In the genomic region with DNA sequence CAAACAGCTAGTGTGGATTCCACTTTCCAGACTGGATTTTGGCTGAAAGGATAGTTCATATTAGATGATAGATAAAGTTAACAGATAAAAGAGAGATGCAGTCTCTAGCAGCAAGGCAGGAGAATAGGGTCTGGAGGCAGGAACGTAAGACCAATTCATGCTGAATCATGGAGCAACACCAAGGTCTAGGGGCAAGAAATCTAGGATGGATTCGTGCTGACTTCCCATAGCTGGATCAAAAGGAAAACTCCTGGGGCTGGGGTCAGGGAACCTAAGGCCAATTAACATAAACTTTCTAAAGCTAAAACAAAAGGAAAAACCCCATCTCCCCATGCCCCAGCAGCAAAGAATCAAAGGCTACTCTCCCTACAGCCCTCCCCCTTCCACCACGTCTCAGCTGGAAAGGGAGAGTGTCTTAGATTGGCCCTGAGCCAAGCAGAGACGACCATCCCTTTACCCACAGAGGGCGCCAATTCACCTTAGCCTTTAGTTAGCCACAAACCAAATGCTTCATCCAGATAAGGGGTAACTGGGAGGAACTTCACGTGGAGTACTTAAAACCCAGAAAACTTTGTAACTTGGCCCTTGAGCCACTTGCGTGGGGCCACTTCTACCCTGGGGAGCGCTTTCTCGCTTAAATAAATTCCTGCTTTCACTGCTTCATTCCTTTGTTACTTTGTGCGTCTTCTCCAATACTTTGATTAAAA, we compare ENCODE assay signal across 1 cellular context.
TF ChIP-seq lines count a peak whose summit lies in the region.

No MANE protein-coding gene starts in this region.

TF ChIP-seq in K562, 482 proteins besides CTCF, POLR2A, EP300 and RAD21 (continued from another document and continues in another):
- TF ChIP-seq SP1 (CRISPR knock-in tag; IDR thresholded peaks at IDR 0.05) (peak; percentile 57; the same call in 1 of the 2 replicates), PHTF2 (CRISPR knock-in tag; IDR thresholded peaks at IDR 0.05) (no peak), GTF3C2 (IDR thresholded peaks at IDR 0.05; ENCODE audit: borderline replicate concordance, extremely low read depth, insufficient read length) (no peak), SRSF9 (IDR thresholded peaks at IDR 0.05; ENCODE audit: borderline replicate concordance, low read depth, low read length) (no peak), ZFP30 (CRISPR knock-in tag; IDR thresholded peaks at IDR 0.05; ENCODE audit: borderline replicate concordance) (no peak), ZNF384 (IDR thresholded peaks at IDR 0.05; ENCODE audit: low read depth, low read length) (no peak; the same call in 1 of the 2 replicates), CREB5 (CRISPR knock-in tag; IDR thresholded peaks at IDR 0.05) (no peak), KHSRP (IDR thresholded peaks at IDR 0.05) (0 out of 2 replicates have a peak, but pooled peaks have one; percentile 32), CBX3 (IDR thresholded peaks at IDR 0.05; ENCODE audit: borderline replicate concordance in 1 of 2, low read length in 2 of 2) (peak in 1 of 2 experiments; percentile 86; a peak in 2 of 3 replicates), YY1 (IDR thresholded peaks at IDR 0.05; ENCODE audit: borderline replicate concordance in 1 of 3, control insufficient read depth in 1 of 3, extremely low read depth in 1 of 3, insufficient read depth in 3 of 3, insufficient read length in 1 of 3, insufficient replicate concordance in 2 of 3, low read depth in 1 of 3, low read length in 2 of 3) (no peak), SP2 (IDR thresholded peaks at IDR 0.05; ENCODE audit: extremely low read depth, low read depth, low read length, poor library complexity, severe bottlenecking) (no peak), ARNT (IDR thresholded peaks at IDR 0.05) (peak in 1 of 2 experiments; percentile 93; a peak in 3 of 4 replicates), EZH2 (IDR thresholded peaks at IDR 0.05; ENCODE audit: borderline replicate concordance, low read depth, low read length) (no peak), ZNF785 (CRISPR knock-in tag; IDR thresholded peaks at IDR 0.05) (no peak), ID3 (CRISPR knock-in tag; IDR thresholded peaks at IDR 0.05) (no peak), ID3 (tag; IDR thresholded peaks at IDR 0.05) (no peak), ILF3 (IDR thresholded peaks at IDR 0.05; ENCODE audit: borderline replicate concordance) (no peak), CHD4 (IDR thresholded peaks at IDR 0.05; ENCODE audit: insufficient read depth, insufficient replicate concordance, low read depth, low read length, poor library complexity, severe bottlenecking) (no peak), SNRNP70 (optimal IDR thresholded peaks at IDR 0.05; ENCODE audit: low read depth, low read length) (no peak), ZC3H4 (CRISPR knock-in tag; IDR thresholded peaks at IDR 0.05; ENCODE audit: borderline replicate concordance) (no peak), ZNF165 (CRISPR knock-in tag; IDR thresholded peaks at IDR 0.05; ENCODE audit: borderline replicate concordance) (no peak), DPF2 (IDR thresholded peaks at IDR 0.05) (peak; percentile 92), SETDB1 (IDR thresholded peaks at IDR 0.05; ENCODE audit: low read length) (no peak), FOXA3 (CRISPR knock-in tag; conservative IDR thresholded peaks at IDR 0.05 in 1 of 2, IDR thresholded peaks at IDR 0.05 in 1 of 2) (no peak), ETV6 (IDR thresholded peaks at IDR 0.05; ENCODE audit: borderline replicate concordance in 1 of 2, low read depth in 2 of 2, low read length in 1 of 2) (0 out of 4 replicates have a peak, but pooled peaks of 1 of the 2 experiments have one; percentile 37), ETV6 (CRISPR knock-in tag; IDR thresholded peaks at IDR 0.05; ENCODE audit: borderline replicate concordance) (no peak), ZNF445 (CRISPR knock-in tag; IDR thresholded peaks at IDR 0.05; ENCODE audit: low read depth) (no peak), KLF1 (tag; IDR thresholded peaks at IDR 0.05) (no peak), MYBL2 (IDR thresholded peaks at IDR 0.05; ENCODE audit: low read depth) (no peak), MYBL2 (CRISPR knock-in tag; IDR thresholded peaks at IDR 0.05; ENCODE audit: borderline replicate concordance) (no peak), HNRNPUL1 (IDR thresholded peaks at IDR 0.05; ENCODE audit: low read length) (no peak), BRCA1 (IDR thresholded peaks at IDR 0.05) (no peak), BRCA1 (CRISPR knock-in tag; IDR thresholded peaks at IDR 0.05) (no peak), ZKSCAN1 (IDR thresholded peaks at IDR 0.05; ENCODE audit: low read depth, low read length) (0 out of 2 replicates have a peak, but pooled peaks have one; percentile 59), MCM7 (IDR thresholded peaks at IDR 0.05) (no peak), POLR3G (IDR thresholded peaks at IDR 0.05; ENCODE audit: extremely low read depth, insufficient read length, insufficient replicate concordance) (no peak)
- TF ChIP-seq, protein P1, sequence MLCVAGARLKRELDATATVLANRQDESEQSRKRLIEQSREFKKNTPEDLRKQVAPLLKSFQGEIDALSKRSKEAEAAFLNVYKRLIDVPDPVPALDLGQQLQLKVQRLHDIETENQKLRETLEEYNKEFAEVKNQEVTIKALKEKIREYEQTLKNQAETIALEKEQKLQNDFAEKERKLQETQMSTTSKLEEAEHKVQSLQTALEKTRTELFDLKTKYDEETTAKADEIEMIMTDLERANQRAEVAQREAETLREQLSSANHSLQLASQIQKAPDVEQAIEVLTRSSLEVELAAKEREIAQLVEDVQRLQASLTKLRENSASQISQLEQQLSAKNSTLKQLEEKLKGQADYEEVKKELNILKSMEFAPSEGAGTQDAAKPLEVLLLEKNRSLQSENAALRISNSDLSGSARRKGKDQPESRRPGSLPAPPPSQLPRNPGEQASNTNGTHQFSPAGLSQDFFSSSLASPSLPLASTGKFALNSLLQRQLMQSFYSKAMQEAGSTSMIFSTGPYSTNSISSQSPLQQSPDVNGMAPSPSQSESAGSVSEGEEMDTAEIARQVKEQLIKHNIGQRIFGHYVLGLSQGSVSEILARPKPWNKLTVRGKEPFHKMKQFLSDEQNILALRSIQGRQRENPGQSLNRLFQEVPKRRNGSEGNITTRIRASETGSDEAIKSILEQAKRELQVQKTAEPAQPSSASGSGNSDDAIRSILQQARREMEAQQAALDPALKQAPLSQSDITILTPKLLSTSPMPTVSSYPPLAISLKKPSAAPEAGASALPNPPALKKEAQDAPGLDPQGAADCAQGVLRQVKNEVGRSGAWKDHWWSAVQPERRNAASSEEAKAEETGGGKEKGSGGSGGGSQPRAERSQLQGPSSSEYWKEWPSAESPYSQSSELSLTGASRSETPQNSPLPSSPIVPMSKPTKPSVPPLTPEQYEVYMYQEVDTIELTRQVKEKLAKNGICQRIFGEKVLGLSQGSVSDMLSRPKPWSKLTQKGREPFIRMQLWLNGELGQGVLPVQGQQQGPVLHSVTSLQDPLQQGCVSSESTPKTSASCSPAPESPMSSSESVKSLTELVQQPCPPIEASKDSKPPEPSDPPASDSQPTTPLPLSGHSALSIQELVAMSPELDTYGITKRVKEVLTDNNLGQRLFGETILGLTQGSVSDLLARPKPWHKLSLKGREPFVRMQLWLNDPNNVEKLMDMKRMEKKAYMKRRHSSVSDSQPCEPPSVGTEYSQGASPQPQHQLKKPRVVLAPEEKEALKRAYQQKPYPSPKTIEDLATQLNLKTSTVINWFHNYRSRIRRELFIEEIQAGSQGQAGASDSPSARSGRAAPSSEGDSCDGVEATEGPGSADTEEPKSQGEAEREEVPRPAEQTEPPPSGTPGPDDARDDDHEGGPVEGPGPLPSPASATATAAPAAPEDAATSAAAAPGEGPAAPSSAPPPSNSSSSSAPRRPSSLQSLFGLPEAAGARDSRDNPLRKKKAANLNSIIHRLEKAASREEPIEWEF (CRISPR knock-in tag; IDR thresholded peaks at IDR 0.05) = no peak
- TF ChIP-seq, protein P2, sequence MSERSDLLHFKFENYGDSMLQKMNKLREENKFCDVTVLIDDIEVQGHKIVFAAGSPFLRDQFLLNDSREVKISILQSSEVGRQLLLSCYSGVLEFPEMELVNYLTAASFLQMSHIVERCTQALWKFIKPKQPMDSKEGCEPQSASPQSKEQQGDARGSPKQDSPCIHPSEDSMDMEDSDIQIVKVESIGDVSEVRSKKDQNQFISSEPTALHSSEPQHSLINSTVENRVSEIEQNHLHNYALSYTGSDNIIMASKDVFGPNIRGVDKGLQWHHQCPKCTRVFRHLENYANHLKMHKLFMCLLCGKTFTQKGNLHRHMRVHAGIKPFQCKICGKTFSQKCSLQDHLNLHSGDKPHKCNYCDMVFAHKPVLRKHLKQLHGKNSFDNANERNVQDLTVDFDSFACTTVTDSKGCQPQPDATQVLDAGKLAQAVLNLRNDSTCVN (CRISPR knock-in tag; IDR thresholded peaks at IDR 0.05) = no peak
- TF ChIP-seq, protein P3, sequence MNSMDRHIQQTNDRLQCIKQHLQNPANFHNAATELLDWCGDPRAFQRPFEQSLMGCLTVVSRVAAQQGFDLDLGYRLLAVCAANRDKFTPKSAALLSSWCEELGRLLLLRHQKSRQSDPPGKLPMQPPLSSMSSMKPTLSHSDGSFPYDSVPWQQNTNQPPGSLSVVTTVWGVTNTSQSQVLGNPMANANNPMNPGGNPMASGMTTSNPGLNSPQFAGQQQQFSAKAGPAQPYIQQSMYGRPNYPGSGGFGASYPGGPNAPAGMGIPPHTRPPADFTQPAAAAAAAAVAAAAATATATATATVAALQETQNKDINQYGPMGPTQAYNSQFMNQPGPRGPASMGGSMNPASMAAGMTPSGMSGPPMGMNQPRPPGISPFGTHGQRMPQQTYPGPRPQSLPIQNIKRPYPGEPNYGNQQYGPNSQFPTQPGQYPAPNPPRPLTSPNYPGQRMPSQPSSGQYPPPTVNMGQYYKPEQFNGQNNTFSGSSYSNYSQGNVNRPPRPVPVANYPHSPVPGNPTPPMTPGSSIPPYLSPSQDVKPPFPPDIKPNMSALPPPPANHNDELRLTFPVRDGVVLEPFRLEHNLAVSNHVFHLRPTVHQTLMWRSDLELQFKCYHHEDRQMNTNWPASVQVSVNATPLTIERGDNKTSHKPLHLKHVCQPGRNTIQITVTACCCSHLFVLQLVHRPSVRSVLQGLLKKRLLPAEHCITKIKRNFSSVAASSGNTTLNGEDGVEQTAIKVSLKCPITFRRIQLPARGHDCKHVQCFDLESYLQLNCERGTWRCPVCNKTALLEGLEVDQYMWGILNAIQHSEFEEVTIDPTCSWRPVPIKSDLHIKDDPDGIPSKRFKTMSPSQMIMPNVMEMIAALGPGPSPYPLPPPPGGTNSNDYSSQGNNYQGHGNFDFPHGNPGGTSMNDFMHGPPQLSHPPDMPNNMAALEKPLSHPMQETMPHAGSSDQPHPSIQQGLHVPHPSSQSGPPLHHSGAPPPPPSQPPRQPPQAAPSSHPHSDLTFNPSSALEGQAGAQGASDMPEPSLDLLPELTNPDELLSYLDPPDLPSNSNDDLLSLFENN (IDR thresholded peaks at IDR 0.05; ENCODE audit: low read depth in 2 of 2, low read length in 2 of 2) = peak in 1 of 2 experiments; percentile 70; a peak in 1 of 4 replicates
- TF ChIP-seq, protein P4, sequence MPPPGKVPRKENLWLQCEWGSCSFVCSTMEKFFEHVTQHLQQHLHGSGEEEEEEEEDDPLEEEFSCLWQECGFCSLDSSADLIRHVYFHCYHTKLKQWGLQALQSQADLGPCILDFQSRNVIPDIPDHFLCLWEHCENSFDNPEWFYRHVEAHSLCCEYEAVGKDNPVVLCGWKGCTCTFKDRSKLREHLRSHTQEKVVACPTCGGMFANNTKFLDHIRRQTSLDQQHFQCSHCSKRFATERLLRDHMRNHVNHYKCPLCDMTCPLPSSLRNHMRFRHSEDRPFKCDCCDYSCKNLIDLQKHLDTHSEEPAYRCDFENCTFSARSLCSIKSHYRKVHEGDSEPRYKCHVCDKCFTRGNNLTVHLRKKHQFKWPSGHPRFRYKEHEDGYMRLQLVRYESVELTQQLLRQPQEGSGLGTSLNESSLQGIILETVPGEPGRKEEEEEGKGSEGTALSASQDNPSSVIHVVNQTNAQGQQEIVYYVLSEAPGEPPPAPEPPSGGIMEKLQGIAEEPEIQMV (tag; conservative IDR thresholded peaks at IDR 0.05; ENCODE audit: low read depth) = no peak
